In genomic region chr18:29449424-29449823, GRCh38 we compare ENCODE assay signal across 20 cellular contexts.
A peak's percentile ranks its signal among the peaks of the same experiment; 100 is the strongest.
DNase-seq lines count a peak whose midpoint lies in the region; ATAC-seq, FAIRE-seq and TF ChIP-seq lines count a peak whose summit lies in the region.
"Had no signal": no experiment of that assay in that cellular context is flagged by ENCODE, and none has a peak within 500 bp of the region (broad histone marks: within the 10 kb centered on the region; RNA-seq: fewer than 3 reads in every experiment).

No MANE protein-coding gene starts in this region.

- in situ Hi-C loops in GM23248 (cut with MboI) = no loop called here

- no peaks in the 10 kb centered on the region for H4K20me1 ChIP-seq in GM23248 (ENCODE audit: insufficient read depth)

- H3K9me3 ChIP-seq in GM23248 (ENCODE audit: low read depth) = no peaks in the 10 kb centered on the region

- no peak overlapping the region for H3K4me3 ChIP-seq in GM23248
- no peak overlapping the region for H3K4me3 ChIP-seq in fibroblast of the aortic adventitia (ENCODE audit: low read depth, low read length)
- no peak overlapping the region for H3K4me3 ChIP-seq in skeletal muscle cell (ENCODE audit: low read depth, low read length)
- H3K4me3 ChIP-seq: SK-N-MC had no signal

- H3K79me2 ChIP-seq in GM23248 (ENCODE audit: insufficient read depth) = no peaks in the 10 kb centered on the region

- H3K4me2 ChIP-seq in GM23248 (ENCODE audit: unreplicated experiment) = no peak overlapping the region

- no peaks in the 10 kb centered on the region for H3K27me3 ChIP-seq in GM23248 (replicated peaks; ENCODE audit: insufficient read depth)

- no peak overlapping the region for H3K9ac ChIP-seq in GM23248

- no peak for FAIRE-seq in GM19239 (lab: Jason Lieb, UNC)
- FAIRE-seq: G401.6, RCC 7860 had no signal

- DNase-seq in GM23248 (peak; percentile 18), dermis blood vessel endothelial cell (peak; percentile 13), fibroblast of the aortic adventitia (ENCODE audit: low read depth) (peak; percentile 48), skeletal muscle cell (ENCODE audit: low read depth) (peak; percentile 0), NCI-H82 (lab: John Stamatoyannopoulos, UW) (no peak), GM19239 (ENCODE audit: insufficient read length, low spot score) (no peak)
- DNase-seq: DMS 273 treated with DMSO at 0.1 percent for 48 hours; HCEC 1CT; Kasumi-1; MM.1S; NCI-H1092; NCI-H146; NCI-H2081 treated with DMSO at 0.1 percent for 48 hours; NCI-H446 treated with DMSO at 0.1 percent for 48 hours; NK-92 treated with Interleukin-12 subunit alpha and Interleukin-12 subunit beta, amount 100 ng/mL, for 24 hours had no signal

- 54 to 61% methylated on average over 3 of the region's 3 CpGs for WGBS in GM23248 (ENCODE audit: low coverage in 1 of 2, low lambda C conversion rate in 2 of 2, missing lambda C conversion rate in 2 of 2), 2 experiments

- H2AFZ ChIP-seq in GM23248 = peak overlapping the region; percentile 35

- no peaks in the 10 kb centered on the region for H3K36me3 ChIP-seq in GM23248 (ENCODE audit: low read depth)

- no peak for ATAC-seq in GM21367 (IDR thresholded peaks at IDR 0.05; ENCODE audit: unreplicated experiment)
- ATAC-seq: Right ventricle myocardium inferior had no signal

- no peaks in the 10 kb centered on the region for H3K4me1 ChIP-seq in GM23248 (ENCODE audit: insufficient read depth)

- H3K27ac ChIP-seq in GM23248 = no peak overlapping the region
- H3K27ac ChIP-seq: SK-N-MC had no signal

- no peaks in the 10 kb centered on the region for H3F3A ChIP-seq in GM23248 (ENCODE audit: insufficient read depth)

- no peaks in the 10 kb centered on the region for H3K9me2 ChIP-seq in GM23248 (ENCODE audit: insufficient read depth)

- no peak for TF ChIP-seq CTCF in fibroblast of the aortic adventitia (IDR thresholded peaks at IDR 0.05; ENCODE audit: insufficient read depth, low read length)

Comparison
In these comparisons a context has a peak if more than half of its experiments do, and no peak if none do; other contexts are left out.
1. DNase-seq: peak in GM23248 (single experiment), dermis blood vessel endothelial cell (single experiment), fibroblast of the aortic adventitia (single experiment) and skeletal muscle cell (single experiment); none in NCI-H82 (single experiment) and GM19239 (single experiment).